In genomic region chr3:29144361-29144760, GRCh38 we compare ENCODE assay signal across 1 cellular context.
TF ChIP-seq lines count a peak whose summit lies in the region.

No MANE protein-coding gene starts in this region.

TF ChIP-seq in H1, 55 proteins besides CTCF, POLR2A, EP300 and RAD21:
- TF ChIP-seq CBX5 (IDR thresholded peaks at IDR 0.05; ENCODE audit: low read depth, low read length) = no peak
- TF ChIP-seq, protein P1, sequence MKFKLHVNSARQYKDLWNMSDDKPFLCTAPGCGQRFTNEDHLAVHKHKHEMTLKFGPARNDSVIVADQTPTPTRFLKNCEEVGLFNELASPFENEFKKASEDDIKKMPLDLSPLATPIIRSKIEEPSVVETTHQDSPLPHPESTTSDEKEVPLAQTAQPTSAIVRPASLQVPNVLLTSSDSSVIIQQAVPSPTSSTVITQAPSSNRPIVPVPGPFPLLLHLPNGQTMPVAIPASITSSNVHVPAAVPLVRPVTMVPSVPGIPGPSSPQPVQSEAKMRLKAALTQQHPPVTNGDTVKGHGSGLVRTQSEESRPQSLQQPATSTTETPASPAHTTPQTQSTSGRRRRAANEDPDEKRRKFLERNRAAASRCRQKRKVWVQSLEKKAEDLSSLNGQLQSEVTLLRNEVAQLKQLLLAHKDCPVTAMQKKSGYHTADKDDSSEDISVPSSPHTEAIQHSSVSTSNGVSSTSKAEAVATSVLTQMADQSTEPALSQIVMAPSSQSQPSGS (IDR thresholded peaks at IDR 0.05; ENCODE audit: low read length) = no peak
- no peak for TF ChIP-seq SIN3A (conservative IDR thresholded peaks at IDR 0.05 in 1 of 2, IDR thresholded peaks at IDR 0.05 in 1 of 2; ENCODE audit: low read depth in 1 of 2, low read length in 2 of 2)
- no peak for TF ChIP-seq ASH2L (IDR thresholded peaks at IDR 0.05; ENCODE audit: low read length)
- no peak for TF ChIP-seq BACH1 (IDR thresholded peaks at IDR 0.05; ENCODE audit: low read length)
- no peak for TF ChIP-seq NANOG (IDR thresholded peaks at IDR 0.05; ENCODE audit: insufficient read depth, low read depth, low read length, poor library complexity, severe bottlenecking)
- TF ChIP-seq CHD7 (IDR thresholded peaks at IDR 0.05; ENCODE audit: insufficient replicate concordance, low read length) = no peak
- TF ChIP-seq POLR2AphosphoS5 (IDR thresholded peaks at IDR 0.05; ENCODE audit: low read depth, low read length) = no peak
- no peak for TF ChIP-seq JUN (IDR thresholded peaks at IDR 0.05; ENCODE audit: low read depth, low read length)
- TF ChIP-seq YY1 (IDR thresholded peaks at IDR 0.05; ENCODE audit: low read depth, low read length) = no peak
- TF ChIP-seq JUND (IDR thresholded peaks at IDR 0.05; ENCODE audit: low read length) = no peak
